ENCODE assay signal across 37 cellular contexts in the genomic region with DNA sequence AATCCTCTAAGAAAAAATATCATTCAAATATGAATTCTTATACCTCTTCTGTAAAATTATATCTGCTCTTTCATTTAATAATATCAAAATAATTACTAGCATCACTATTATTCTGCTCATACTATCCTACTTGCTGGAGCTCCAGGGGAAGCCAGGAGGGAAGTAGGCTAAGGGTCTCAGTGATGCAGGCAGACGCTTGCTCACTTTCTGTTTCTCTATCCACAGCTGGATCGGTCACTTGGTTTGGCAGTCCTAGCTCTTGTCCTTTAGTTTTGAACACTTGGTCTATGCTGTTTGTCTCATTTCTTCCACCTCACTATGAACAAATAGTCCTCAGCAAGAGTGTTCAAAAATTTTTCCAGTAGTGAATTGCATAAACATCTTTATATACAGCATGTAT. TPM values are rescaled to one million over a fixed set of nuclear protein-coding genes. Genes with fewer than 3 reads are reported as not detected.
"Had no signal": no experiment of that assay in that cellular context is flagged by ENCODE, and none has a peak within 500 bp of the region (broad histone marks: within the 10 kb centered on the region; RNA-seq: fewer than 3 reads in every experiment).

No MANE protein-coding gene starts in this region.

- H3K9me3 Mint-ChIP-seq: activated naive CD4-positive, alpha-beta T cell treated with anti-CD3 and anti-CD28 coated beads, Interleukin-2, amount 50 U/mL, for 24 hours; activated naive CD8-positive, alpha-beta T cell treated with anti-CD3 and anti-CD28 coated beads, Interleukin-2, amount 10 ng/mL, durations not matched to agents 7 days and 5 days; activated T-cell treated with anti-CD3 and anti-CD28 coated beads, Interleukin-2, amount 50 U/mL, for 24 hours; activated T-helper 2 cell treated with anti-CD3 and anti-CD28 coated beads, Interferon-gamma antibody, Interleukin-2, Interleukin-4, amounts not matched to agents 10 μg/mL and 5 μg/mL and 100 μg/mL, durations not matched to agents 14 hours and 24 hours and 36 hours had no signal

- H3K4me3 Mint-ChIP-seq: activated CD8-positive, alpha-beta T cell treated with anti-CD3 and anti-CD28 coated beads, Interleukin-2, amount 10 ng/mL, durations not matched to agents 7 days and 5 days; activated naive CD4-positive, alpha-beta T cell treated with anti-CD3 and anti-CD28 coated beads, Interleukin-2, amount 50 U/mL, for 24 hours; activated naive CD8-positive, alpha-beta T cell treated with anti-CD3 and anti-CD28 coated beads, Interleukin-2, amount 10 ng/mL, durations not matched to agents 7 days and 5 days; activated T-cell treated with anti-CD3 and anti-CD28 coated beads, Interleukin-2, amount 50 U/mL, for 24 hours had no signal

- H3K4me1 Mint-ChIP-seq: activated naive CD4-positive, alpha-beta T cell treated with anti-CD3 and anti-CD28 coated beads, Interleukin-2, amount 50 U/mL, for 24 hours; activated naive CD8-positive, alpha-beta T cell treated with anti-CD3 and anti-CD28 coated beads, Interleukin-2, amount 10 ng/mL, durations not matched to agents 7 days and 5 days had no signal

- H3K4me2 ChIP-seq: PC-9 had no signal

- DNase-seq: activated CD4-positive, alpha-beta T cell treated with anti-CD3 and anti-CD28 coated beads for 1 hour; activated CD4-positive, alpha-beta T cell treated with anti-CD3 and anti-CD28 coated beads for 48 hours; activated CD4-positive, alpha-beta T cell treated with anti-CD3 and anti-CD28 coated beads, Interleukin-2, amount 50 U/mL, for 48 hours; activated CD4-positive, CD25-positive, alpha-beta regulatory T cell; activated CD8-positive, alpha-beta T cell treated with anti-CD3 and anti-CD28 coated beads, Interleukin-2, amount 10 ng/mL, durations not matched to agents 7 days and 5 days; activated gamma-delta T cell; activated naive CD4-positive, alpha-beta T cell treated with Interleukin-2 at 50 U/mL for 16 hours; activated naive CD8-positive, alpha-beta T cell treated with anti-CD3 and anti-CD28 coated beads, Interleukin-2, amount 10 ng/mL, durations not matched to agents 7 days and 5 days; activated T-cell treated with anti-CD3 and anti-CD28 coated beads, Interleukin-2, amount 50 U/mL, for 24 hours; adrenal gland; body of pancreas; caudate nucleus; Kasumi-1; KG1; MG63; MV-4-11; NCI-H1092; NCI-H1436 treated with DMSO at 0.1 percent for 48 hours; NCI-H1694 treated with DMSO at 0.1 percent for 48 hours; NCI-H2029; NCI-H510A; NCI-H526; NCI-H748 treated with DMSO at 0.1 percent for 48 hours; NK-92 treated with Interleukin-12 subunit alpha and Interleukin-12 subunit beta, amount 100 ng/mL, for 24 hours; PC-9; SIG-M5; SW 1271; T-helper 1 cell; T-helper 2 cell; T-helper 9 cell had no signal

- H3K36me3 ChIP-seq: adrenal gland, breast epithelium, MG63 had no signal

- ATAC-seq: activated CD8-positive, alpha-beta T cell treated with anti-CD3 and anti-CD28 coated beads, Interleukin-2, amount 10 ng/mL, durations not matched to agents 7 days and 5 days; body of pancreas; Right ventricle myocardium inferior had no signal

- H3K27ac ChIP-seq: adrenal gland, body of pancreas, breast epithelium, PC-9, RWPE1, VCaP had no signal

- H3K9me3 ChIP-seq: adrenal gland, body of pancreas, breast epithelium, MG63 had no signal

- H3K4me3 ChIP-seq: adrenal gland, body of pancreas, breast epithelium, MG63, PC-9 had no signal

- H2AFZ ChIP-seq: PC-9 had no signal

- H3K27me3 ChIP-seq: adrenal gland, body of pancreas, breast epithelium had no signal

- H3K36me3 Mint-ChIP-seq: activated naive CD4-positive, alpha-beta T cell treated with anti-CD3 and anti-CD28 coated beads, Interleukin-2, amount 50 U/mL, for 24 hours; activated naive CD8-positive, alpha-beta T cell treated with anti-CD3 and anti-CD28 coated beads, Interleukin-2, amount 10 ng/mL, durations not matched to agents 7 days and 5 days had no signal

- H3K27ac Mint-ChIP-seq: activated CD8-positive, alpha-beta T cell treated with anti-CD3 and anti-CD28 coated beads, Interleukin-2, amount 10 ng/mL, durations not matched to agents 7 days and 5 days; activated naive CD4-positive, alpha-beta T cell treated with anti-CD3 and anti-CD28 coated beads, Interleukin-2, amount 50 U/mL, for 24 hours; activated naive CD8-positive, alpha-beta T cell treated with anti-CD3 and anti-CD28 coated beads, Interleukin-2, amount 10 ng/mL, durations not matched to agents 7 days and 5 days; activated T-cell treated with anti-CD3 and anti-CD28 coated beads, Interleukin-2, amount 50 U/mL, for 24 hours; activated T-helper 2 cell treated with anti-CD3 and anti-CD28 coated beads, Interferon-gamma antibody, Interleukin-2, Interleukin-4, amounts not matched to agents 10 μg/mL and 5 μg/mL and 100 μg/mL, durations not matched to agents 14 hours and 24 hours and 36 hours had no signal

- H3K4me1 ChIP-seq: adrenal gland, body of pancreas, breast epithelium had no signal

RNA-seq across cellular contexts. Expression of gene CCDC190, which starts 11.3 kb away (rescaled TPM):
- total RNA-seq: activated CD8-positive, alpha-beta T cell treated with anti-CD3 and anti-CD28 coated beads, Interleukin-2, amount 10 ng/mL, durations not matched to agents 7 days and 5 days; activated naive CD8-positive, alpha-beta T cell treated with anti-CD3 and anti-CD28 coated beads, Interleukin-2, amount 10 ng/mL, durations not matched to agents 7 days and 5 days; activated T-helper 2 cell treated with anti-CD3 and anti-CD28 coated beads, Interferon-gamma antibody, Interleukin-2, Interleukin-4, amounts not matched to agents 10 μg/mL and 5 μg/mL and 100 μg/mL, durations not matched to agents 14 hours and 24 hours and 36 hours; adrenal gland; astrocyte; body of pancreas; breast epithelium; PC-9 had no signal
- polyA plus RNA-seq: adrenal gland had no signal
